In genomic region chr5:83418659-83419321, GRCh38 we compare ENCODE assay signal across 1 cellular context.
TF ChIP-seq lines count a peak whose summit lies in the region.

No MANE protein-coding gene starts in this region.

TF ChIP-seq in neural cell, 6 proteins besides CTCF, POLR2A, EP300 and RAD21 (continued from another document):
- TF ChIP-seq REST (IDR thresholded peaks at IDR 0.05; ENCODE audit: borderline replicate concordance): peak; percentile 53
- peak; percentile 16 for TF ChIP-seq MXI1 (conservative IDR thresholded peaks at IDR 0.05; ENCODE audit: poor library complexity, severe bottlenecking)
